11 cellular contexts compared by ENCODE assay signal in the genomic region with DNA sequence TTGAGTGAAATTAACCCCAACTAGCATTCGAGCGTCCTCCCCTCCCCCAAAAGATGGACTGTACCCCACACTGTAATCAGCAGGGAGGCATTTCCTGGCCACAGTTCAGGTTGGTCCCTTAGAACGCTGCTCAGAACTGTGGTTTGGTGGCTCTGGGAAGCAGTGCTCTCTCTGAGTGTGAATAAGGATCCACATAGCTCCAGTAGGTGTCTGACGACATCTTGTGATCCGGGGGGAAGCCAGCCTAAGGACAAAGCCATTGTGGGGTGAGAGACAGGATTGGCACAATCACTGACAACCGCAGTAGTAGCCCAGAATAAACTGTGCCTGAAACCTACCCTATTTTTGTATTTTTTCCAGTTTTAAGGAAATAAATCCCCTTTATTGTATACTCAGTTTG.
"Had no signal": no experiment of that assay in that cellular context is flagged by ENCODE, and none has a peak within 500 bp of the region (broad histone marks: within the 10 kb centered on the region; RNA-seq: fewer than 3 reads in every experiment).

No MANE protein-coding gene starts in this region.

- H3K36me3 ChIP-seq: esophagus squamous epithelium, thyroid gland had no signal

- H3K36me3 Mint-ChIP-seq: activated CD8-positive, alpha-beta memory T cell treated with anti-CD3 and anti-CD28 coated beads, Interleukin-2, amount 10 ng/mL, durations not matched to agents 7 days and 5 days; activated naive CD8-positive, alpha-beta T cell had no signal

- ATAC-seq: activated CD8-positive, alpha-beta memory T cell treated with anti-CD3 and anti-CD28 coated beads, Interleukin-2, amount 10 ng/mL, durations not matched to agents 7 days and 5 days had no signal

- H3K27ac Mint-ChIP-seq: activated CD8-positive, alpha-beta memory T cell treated with anti-CD3 and anti-CD28 coated beads, Interleukin-2, amount 10 ng/mL, durations not matched to agents 7 days and 5 days; activated T-cell treated with anti-CD3 and anti-CD28 coated beads, Interleukin-2, amount 50 U/mL, for 24 hours had no signal

- H3K9me3 ChIP-seq: esophagus squamous epithelium, thyroid gland had no signal

- H3K9me3 Mint-ChIP-seq: activated T-cell treated with anti-CD3 and anti-CD28 coated beads, Interleukin-2, amount 50 U/mL, for 24 hours had no signal

- H3K27me3 ChIP-seq: esophagus squamous epithelium, thyroid gland had no signal

- H3K4me3 Mint-ChIP-seq: activated CD8-positive, alpha-beta memory T cell treated with anti-CD3 and anti-CD28 coated beads, Interleukin-2, amount 10 ng/mL, durations not matched to agents 7 days and 5 days; activated naive CD8-positive, alpha-beta T cell; activated T-cell treated with anti-CD3 and anti-CD28 coated beads, Interleukin-2, amount 50 U/mL, for 24 hours had no signal

- H3K27me3 Mint-ChIP-seq: activated CD8-positive, alpha-beta memory T cell treated with anti-CD3 and anti-CD28 coated beads, Interleukin-2, amount 10 ng/mL, durations not matched to agents 7 days and 5 days; activated naive CD8-positive, alpha-beta T cell; activated T-cell treated with anti-CD3 and anti-CD28 coated beads, Interleukin-2, amount 50 U/mL, for 24 hours had no signal

- H3K27ac ChIP-seq: esophagus squamous epithelium had no signal

- H3K4me3 ChIP-seq: esophagus squamous epithelium, thyroid gland had no signal

- DNase-seq: activated CD4-positive, alpha-beta T cell treated with anti-CD3 and anti-CD28 coated beads, Interleukin-2, amount 50 U/mL, for 4 hours; activated CD4-positive, CD25-positive, alpha-beta regulatory T cell treated with anti-CD3 and anti-CD28 coated beads, Interleukin-2, amount 50 U/mL, for 72 hours; activated CD8-positive, alpha-beta memory T cell treated with anti-CD3 and anti-CD28 coated beads, Interleukin-2, amount 10 ng/mL, durations not matched to agents 7 days and 5 days; activated effector memory CD4-positive, alpha-beta T cell treated with Interleukin-2 at 50 U/mL for 16 hours; activated T-cell treated with anti-CD3 and anti-CD28 coated beads, Interleukin-2, amount 50 U/mL, for 24 hours; anterior cingulate cortex; esophagus squamous epithelium; retina; stimulated activated CD4-positive, alpha-beta T cell treated with anti-CD3 and anti-CD28 coated beads, Interleukin-15, amount 100 ng/mL, for 24 hours; thyroid gland had no signal
